28 cellular contexts compared by ENCODE assay signal in the genomic region with DNA sequence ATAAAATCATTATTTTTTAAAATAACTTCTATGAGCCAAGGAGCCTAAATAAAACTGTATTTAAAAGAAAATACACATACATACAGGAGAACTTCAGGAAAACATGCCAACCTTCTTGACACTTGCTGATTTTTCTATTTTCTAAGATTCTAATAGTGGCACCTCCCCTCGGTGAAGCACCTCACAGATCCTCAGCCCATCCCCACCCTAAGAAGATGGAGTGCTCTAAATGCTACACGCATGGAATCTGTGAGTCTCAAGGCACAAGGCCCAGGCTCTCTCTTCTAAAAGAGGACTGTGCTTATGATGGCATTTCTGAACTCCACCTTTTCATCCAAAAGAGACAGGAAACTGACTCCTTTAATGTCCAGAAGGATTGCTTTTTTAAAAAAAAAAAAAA.
"Had no signal": no experiment of that assay in that cellular context is flagged by ENCODE, and none has a peak within 500 bp of the region (broad histone marks: within the 10 kb centered on the region; RNA-seq: fewer than 3 reads in every experiment).

No MANE protein-coding gene starts in this region.

- H3K9me3 Mint-ChIP-seq: stimulated activated effector memory CD8-positive, alpha-beta T cell treated with anti-CD3 and anti-CD28 coated beads, Interleukin-12 subunit alpha, Interleukin-12 subunit beta, amount 100 ng/mL, for 72 hours; stimulated activated memory B cell treated with anti-CD40 and anti-IgM and Interleukin-4, amounts not matched to agents 10 μg/mL and 1 μg/mL and 100 μg/mL, for 72 hours; stimulated activated naive CD8-positive, alpha-beta T cell treated with anti-CD3 and anti-CD28 coated beads, Interleukin-15, amount 100 ng/mL, for 72 hours; stimulated activated naive CD8-positive, alpha-beta T cell treated with anti-CD3 and anti-CD28 coated beads, Interleukin-15, Interleukin-2, amounts not matched to agents 100 ng/mL and 50 ng/mL, for 24 hours; type B pancreatic cell had no signal

- H3K4me3 ChIP-seq: stomach, suprapubic skin, testis, thoracic aorta, thyroid gland, tibial artery, tibial nerve, transverse colon, upper lobe of left lung, upper lobe of right lung, uterus, vagina had no signal

- H3K4me1 ChIP-seq: stomach, suprapubic skin, testis, thyroid gland, tibial artery, tibial nerve, transverse colon, upper lobe of left lung, upper lobe of right lung, uterus, vagina had no signal

- H3K4me3 Mint-ChIP-seq: stimulated activated effector memory CD8-positive, alpha-beta T cell treated with anti-CD3 and anti-CD28 coated beads, Interleukin-12 subunit alpha, Interleukin-12 subunit beta, amount 100 ng/mL, for 72 hours; stimulated activated memory B cell treated with anti-CD40 and anti-IgM and Interleukin-4, amounts not matched to agents 10 μg/mL and 1 μg/mL and 100 μg/mL, for 72 hours; stimulated activated naive B cell treated with anti-CD40 and anti-IgM and Interleukin-4, amounts not matched to agents 10 μg/mL and 1 μg/mL and 100 μg/mL, for 72 hours; stimulated activated naive CD8-positive, alpha-beta T cell treated with anti-CD3 and anti-CD28 coated beads, Interleukin-15, amount 100 ng/mL, for 72 hours; stimulated activated naive CD8-positive, alpha-beta T cell treated with anti-CD3 and anti-CD28 coated beads, Interleukin-15, Interleukin-2, amounts not matched to agents 100 ng/mL and 50 ng/mL, for 24 hours had no signal

- H3K4me1 Mint-ChIP-seq: stimulated activated memory B cell treated with anti-CD40 and anti-IgM and Interleukin-4, amounts not matched to agents 10 μg/mL and 1 μg/mL and 100 μg/mL, for 72 hours; stimulated activated naive CD8-positive, alpha-beta T cell treated with anti-CD3 and anti-CD28 coated beads, Interleukin-15, amount 100 ng/mL, for 72 hours had no signal

- H3K27me3 Mint-ChIP-seq: stimulated activated memory B cell treated with anti-CD40 and anti-IgM and Interleukin-4, amounts not matched to agents 10 μg/mL and 1 μg/mL and 100 μg/mL, for 72 hours; stimulated activated naive B cell treated with anti-CD40 and anti-IgM and Interleukin-4, amounts not matched to agents 10 μg/mL and 1 μg/mL and 100 μg/mL, for 72 hours; stimulated activated naive CD8-positive, alpha-beta T cell treated with anti-CD3 and anti-CD28 coated beads, Interleukin-15, amount 100 ng/mL, for 72 hours; stimulated activated naive CD8-positive, alpha-beta T cell treated with anti-CD3 and anti-CD28 coated beads, Interleukin-15, Interleukin-2, amounts not matched to agents 100 ng/mL and 50 ng/mL, for 24 hours; type B pancreatic cell had no signal

- H3K27ac Mint-ChIP-seq: stimulated activated effector memory CD8-positive, alpha-beta T cell treated with anti-CD3 and anti-CD28 coated beads, Interleukin-12 subunit alpha, Interleukin-12 subunit beta, amount 100 ng/mL, for 72 hours; stimulated activated memory B cell treated with anti-CD40 and anti-IgM and Interleukin-4, amounts not matched to agents 10 μg/mL and 1 μg/mL and 100 μg/mL, for 72 hours; stimulated activated naive B cell treated with anti-CD40 and anti-IgM and Interleukin-4, amounts not matched to agents 10 μg/mL and 1 μg/mL and 100 μg/mL, for 72 hours; stimulated activated naive CD8-positive, alpha-beta T cell treated with anti-CD3 and anti-CD28 coated beads, Interleukin-15, Interleukin-2, amounts not matched to agents 100 ng/mL and 50 ng/mL, for 24 hours had no signal

- H3K27me3 ChIP-seq: stomach, suprapubic skin, testis, thyroid gland, tibial artery, tibial nerve, transverse colon, upper lobe of left lung, upper lobe of right lung, uterus, vagina had no signal

- H3K27ac ChIP-seq: stomach, suprapubic skin, testis, thoracic aorta, thyroid gland, tibial artery, tibial nerve, transverse colon, upper lobe of left lung, upper lobe of right lung, uterus, vagina had no signal

- ATAC-seq: stimulated activated effector memory CD8-positive, alpha-beta T cell treated with anti-CD3 and anti-CD28 coated beads, Interleukin-12 subunit alpha, Interleukin-12 subunit beta, amount 100 ng/mL, for 72 hours; stimulated activated memory B cell treated with anti-CD40 and anti-IgM and Interleukin-4, amounts not matched to agents 10 μg/mL and 1 μg/mL and 100 μg/mL, for 72 hours; stimulated activated naive B cell treated with anti-CD40 and anti-IgM and Interleukin-4, amounts not matched to agents 10 μg/mL and 1 μg/mL and 100 μg/mL, for 72 hours; stimulated activated naive CD8-positive, alpha-beta T cell treated with anti-CD3 and anti-CD28 coated beads, Interleukin-15, amount 100 ng/mL, for 72 hours; stimulated activated naive CD8-positive, alpha-beta T cell treated with anti-CD3 and anti-CD28 coated beads, Interleukin-15, Interleukin-2, amounts not matched to agents 100 U/mL and 50 U/mL, for 24 hours; upper lobe of right lung had no signal

- DNase-seq: stimulated activated CD4-positive, alpha-beta T cell treated with anti-CD3 and anti-CD28 coated beads, Interleukin-2, amount 100 ng/mL, for 48 hours; stimulated activated CD4-positive, alpha-beta T cell treated with anti-CD3 and anti-CD28 coated beads, Interleukin-4, amount 100 ng/mL, for 1 hour; stimulated activated CD4-positive, alpha-beta T cell treated with anti-CD3 and anti-CD28 coated beads, Interleukin-4, amount 100 ng/mL, for 24 hours; stimulated activated CD4-positive, alpha-beta T cell treated with anti-CD3 and anti-CD28 coated beads, Interleukin-4, amount 100 ng/mL, for 4 hours; stimulated activated CD8-positive, alpha-beta memory T cell treated with anti-CD3 and anti-CD28 coated beads, Interleukin-4, amount 100 ng/mL, for 48 hours; stimulated activated naive B cell treated with anti-CD40 and anti-IgM and Interleukin-4, amounts not matched to agents 10 μg/mL and 1 μg/mL and 100 μg/mL, for 72 hours; stimulated activated naive CD4-positive, alpha-beta T cell; stimulated activated naive CD4-positive, alpha-beta T cell treated with Interleukin-2 at 50 U/mL for 16 hours; stimulated activated naive CD8-positive, alpha-beta T cell treated with anti-CD3 and anti-CD28 coated beads, Interleukin-15, amount 100 ng/mL, for 72 hours; stimulated activated naive CD8-positive, alpha-beta T cell treated with anti-CD3 and anti-CD28 coated beads, Interleukin-15, Interleukin-2, amounts not matched to agents 100 U/mL and 50 U/mL, for 24 hours; stomach; substantia nigra; testis; thyroid gland; tibial artery; transverse colon; trophoblast cell; upper lobe of left lung; upper lobe of right lung; uterus had no signal

- H3K9me3 ChIP-seq: stomach, suprapubic skin, testis, thoracic aorta, thyroid gland, tibial artery, tibial nerve, transverse colon, upper lobe of left lung, upper lobe of right lung, uterus, vagina had no signal
